In genomic region chr9:12934515-12935301, GRCh38 we compare ENCODE assay signal across 1 cellular context.
TF ChIP-seq lines count a peak whose summit lies in the region.

No MANE protein-coding gene starts in this region.

TF ChIP-seq in A549, 52 proteins besides CTCF, POLR2A, EP300 and RAD21 (continued from another document):
- TF ChIP-seq REST (IDR thresholded peaks at IDR 0.05) (no peak), ESRRA (IDR thresholded peaks at IDR 0.05; ENCODE audit: borderline replicate concordance, low read length) (no peak), KDM1A (IDR thresholded peaks at IDR 0.05; ENCODE audit: low read depth) (no peak), MAZ (IDR thresholded peaks at IDR 0.05; ENCODE audit: borderline replicate concordance, low read depth, low read length) (no peak), RARB (CRISPR knock-in tag; IDR thresholded peaks at IDR 0.05) (no peak), NPAS2 (CRISPR knock-in tag; IDR thresholded peaks at IDR 0.05; ENCODE audit: borderline replicate concordance) (no peak), RCOR1 (IDR thresholded peaks at IDR 0.05; ENCODE audit: low read depth, low read length) (no peak)
